15 cellular contexts compared by ENCODE assay signal in the genomic region with DNA sequence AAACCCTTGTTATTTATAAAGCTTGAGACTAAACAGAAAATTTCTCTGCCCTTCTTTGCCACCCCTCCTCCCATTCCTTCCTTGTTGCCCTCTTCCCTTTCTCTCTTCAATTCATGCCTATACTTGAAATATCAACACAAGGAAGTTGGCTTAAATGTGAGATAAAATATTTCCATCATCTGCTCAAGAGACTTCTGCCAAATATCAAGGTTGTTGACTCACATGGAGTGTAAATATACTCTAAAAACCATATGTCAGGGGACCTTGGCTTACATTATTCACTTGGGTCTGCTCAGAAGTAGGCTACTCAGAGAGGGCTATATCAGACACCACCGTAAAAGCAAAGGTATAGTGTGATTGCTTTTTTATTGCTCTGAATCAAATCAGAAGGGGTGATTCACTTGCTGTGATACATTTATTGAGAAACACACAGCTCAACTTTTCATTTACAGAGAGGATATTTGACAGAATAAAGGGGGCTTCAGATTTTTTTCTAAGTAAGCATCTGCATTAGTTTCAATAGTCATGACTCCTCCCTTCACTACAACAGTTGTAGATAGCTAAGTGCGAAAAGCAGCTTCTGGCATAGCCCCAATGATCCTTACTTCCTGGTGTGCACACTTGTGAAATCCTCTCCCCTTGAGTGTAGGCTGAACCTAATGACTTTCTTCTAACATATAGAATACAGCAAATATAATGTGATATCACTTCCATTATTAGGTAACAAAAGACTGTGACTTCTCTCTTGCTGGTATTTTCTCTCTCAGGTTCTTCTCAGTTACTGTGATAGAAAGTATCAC.
"Had no signal": no experiment of that assay in that cellular context is flagged by ENCODE, and none has a peak within 500 bp of the region (broad histone marks: within the 10 kb centered on the region; RNA-seq: fewer than 3 reads in every experiment).

No MANE protein-coding gene starts in this region.

- H3K9me3 Mint-ChIP-seq: activated CD8-positive, alpha-beta T cell treated with anti-CD3 and anti-CD28 coated beads for 36 hours had no signal

- H3K4me3 Mint-ChIP-seq: activated CD8-positive, alpha-beta T cell treated with anti-CD3 and anti-CD28 coated beads for 36 hours; activated T-cell treated with anti-CD3 and anti-CD28 coated beads, Interleukin-2, amount 50 U/mL, for 4 hours; natural killer cell; WTC11 had no signal

- H3K27me3 Mint-ChIP-seq: activated CD8-positive, alpha-beta T cell treated with anti-CD3 and anti-CD28 coated beads for 36 hours had no signal

- ATAC-seq: activated CD8-positive, alpha-beta T cell treated with anti-CD3 and anti-CD28 coated beads for 36 hours; activated naive CD4-positive, alpha-beta T cell treated with anti-CD3 and anti-CD28 coated beads, Interleukin-2, amount 50 U/mL, for 72 hours; activated T-cell treated with anti-CD3 and anti-CD28 coated beads, Interleukin-2, amount 50 U/mL, for 4 hours; natural killer cell; sciatic nerve; WTC11 had no signal

- H3K36me3 Mint-ChIP-seq: activated naive CD4-positive, alpha-beta T cell treated with anti-CD3 and anti-CD28 coated beads, Interleukin-2, amount 50 U/mL, for 72 hours; natural killer cell had no signal

- DNase-seq: activated CD4-positive, alpha-beta T cell treated with anti-CD3 and anti-CD28 coated beads for 48 hours; activated CD8-positive, alpha-beta T cell treated with anti-CD3 and anti-CD28 coated beads for 36 hours; activated effector memory CD4-positive, alpha-beta T cell treated with Interleukin-2 at 50 U/mL for 16 hours; activated T-cell treated with anti-CD3 and anti-CD28 coated beads, Interleukin-2, amount 50 U/mL, for 4 hours; islet precursor cell; left ventricle myocardium inferior; mesenchymal stem cell; natural killer cell; occipital lobe; spleen; stimulated activated CD4-positive, alpha-beta T cell treated with anti-CD3 and anti-CD28 coated beads, Interleukin-1b, Interleukin-23, amount 100 ng/mL, for 48 hours; T-helper 2 cell had no signal

- H3K27ac Mint-ChIP-seq: activated CD8-positive, alpha-beta T cell treated with anti-CD3 and anti-CD28 coated beads for 36 hours; activated naive CD4-positive, alpha-beta T cell treated with anti-CD3 and anti-CD28 coated beads, Interleukin-2, amount 50 U/mL, for 72 hours; natural killer cell; WTC11 had no signal
